24 cellular contexts compared by ENCODE assay signal in genomic region chr10:112739219-112739969, GRCh38.
DNase-seq lines count a peak whose midpoint lies in the region; ATAC-seq, FAIRE-seq and TF ChIP-seq lines count a peak whose summit lies in the region.
"Had no signal": no experiment of that assay in that cellular context is flagged by ENCODE, and none has a peak within 500 bp of the region (broad histone marks: within the 10 kb centered on the region; RNA-seq: fewer than 3 reads in every experiment).

No MANE protein-coding gene starts in this region.

- WGBS in endodermal cell (ENCODE audit: insufficient coverage in 1 of 2, insufficient read length in 1 of 2), 2 experiments = 96% methylated on average over 3 to 4 of the region's 4 CpGs
- WGBS in HepG2 (ENCODE audit: low lambda C conversion rate) = 2% methylated on average over 4 of the region's 4 CpGs

- in situ Hi-C loops in HepG2 (cut with HindIII; ENCODE audit: extremely low pct_ligation_motif_present, low pct_unique_long_range_greater_than_20kb) = no loop called here

- peak; percentile 91 for FAIRE-seq in HepG2 (lab: Jason Lieb, UNC)
- FAIRE-seq: G401.6, GM12892, GM18507 had no signal

- H3K4me3 ChIP-seq in endodermal cell (ENCODE audit: low read length) = no peak overlapping the region
- H3K4me3 ChIP-seq in HepG2 (replicated peaks in 1 of 3; ENCODE audit: insufficient read depth in 1 of 3, low read depth in 2 of 3, low read length in 3 of 3) = peak overlapping the region in 1 of 3 experiments; percentile 32; a peak in 1 of 6 replicates
- H3K4me3 ChIP-seq in neural progenitor cell = no peak overlapping the region

- H3K27ac ChIP-seq in endodermal cell (ENCODE audit: low read depth, low read length) (peak overlapping the region; percentile 42), HepG2 (ENCODE audit: extremely low read length, insufficient read depth, low read length) (peak overlapping the region; percentile 92), neural progenitor cell (no peak overlapping the region)

- H3K9ac ChIP-seq in endodermal cell (ENCODE audit: extremely low read depth, low read length, poor library complexity, severe bottlenecking) (no peak overlapping the region), HepG2 (ENCODE audit: insufficient read depth, low read depth, low read length) (peak overlapping the region; percentile 71), neural progenitor cell (no peak overlapping the region)

- H3K4me2 ChIP-seq in HepG2 (ENCODE audit: low read depth, low read length) (peak overlapping the region; percentile 60), neural progenitor cell (peak overlapping the region; percentile 12)

- no TSS peak for BruUV-seq in HepG2 (replicated peaks; lab: Mats Ljungman, UMichigan)

- H3K36me3 ChIP-seq in endodermal cell (ENCODE audit: control insufficient read depth, insufficient read depth, low read length) (no peaks in the 10 kb centered on the region), HepG2 (replicated peaks in 1 of 2; ENCODE audit: control insufficient read depth in 1 of 2, insufficient read depth in 2 of 2, low read length in 2 of 2) (no peaks in the 10 kb centered on the region), neural progenitor cell (no peaks in the 10 kb centered on the region)

- TF ChIP-seq EP300 in HepG2 (IDR thresholded peaks at IDR 0.05; ENCODE audit: low read depth in 2 of 2, low read length in 2 of 2) = peak; percentile 97 to 99
- peak; percentile 95 for TF ChIP-seq EP300 in HepG2 (CRISPR knock-in tag; IDR thresholded peaks at IDR 0.05; ENCODE audit: borderline replicate concordance)

- H3K36me3 Mint-ChIP-seq in endodermal cell (ENCODE audit: low read depth) (peaks cover 2% of the 10 kb centered on the region), neural progenitor cell (no peaks in the 10 kb centered on the region)

- H3K27me3 ChIP-seq in endodermal cell (ENCODE audit: control insufficient read depth, insufficient read depth, low read length, poor library complexity, severe bottlenecking) (no peaks in the 10 kb centered on the region), HepG2 (ENCODE audit: control insufficient read depth in 1 of 2, insufficient read depth in 2 of 2, low read length in 2 of 2) (no peaks in the 10 kb centered on the region), neural progenitor cell (no peaks in the 10 kb centered on the region)

- H3K4me3 Mint-ChIP-seq in endodermal cell = no peak overlapping the region
- H3K4me3 Mint-ChIP-seq in neural progenitor cell = no peak overlapping the region
- H3K4me3 Mint-ChIP-seq: CD8-positive, alpha-beta memory T cell had no signal

- peaks cover 4% of the 10 kb centered on the region for H3K4me1 ChIP-seq in endodermal cell (ENCODE audit: control insufficient read depth, insufficient read depth, low read length)
- peaks cover 70% of the 10 kb centered on the region for H3K4me1 ChIP-seq in HepG2 (ENCODE audit: insufficient read depth, low read length)
- peaks cover 24% of the 10 kb centered on the region for H3K4me1 ChIP-seq in neural progenitor cell

- H3F3A ChIP-seq in neural progenitor cell (ENCODE audit: low read depth) = no peaks in the 10 kb centered on the region

- H3K79me2 ChIP-seq in HepG2 (ENCODE audit: insufficient read depth, low read length) = no peaks in the 10 kb centered on the region
- H3K79me2 ChIP-seq in neural progenitor cell (ENCODE audit: low read depth) = no peaks in the 10 kb centered on the region

- intact Hi-C loops in HepG2 (cut with micrococcal nuclease; ENCODE audit: unreplicated experiment) = loop anchor here (1.0 to 5.0 kb wide), 2 partner anchors 11 to 177 kb away; no protein-coding TSS in a partner anchor

- no peaks in the 10 kb centered on the region for H3K9me3 ChIP-seq in endodermal cell (ENCODE audit: control insufficient read depth, low read length)
- H3K9me3 ChIP-seq in HepG2 (ENCODE audit: low read length) = no peaks in the 10 kb centered on the region
- no peaks in the 10 kb centered on the region for H3K9me3 ChIP-seq in neural progenitor cell (ENCODE audit: low read depth)

- H3K27me3 Mint-ChIP-seq in endodermal cell (ENCODE audit: insufficient read depth) (no peaks in the 10 kb centered on the region), neural progenitor cell (ENCODE audit: insufficient read depth, low read depth) (peaks cover 3% of the 10 kb centered on the region)
- H3K27me3 Mint-ChIP-seq: CD8-positive, alpha-beta memory T cell had no signal

- peak; percentile 96 for ATAC-seq in HepG2
- no peak for ATAC-seq in stimulated activated naive CD8-positive, alpha-beta T cell treated with anti-CD3 and anti-CD28 coated beads, Interleukin-15, Interleukin-2, amounts not matched to agents 100 U/mL and 50 U/mL, for 24 hours
- ATAC-seq: HCT116 had no signal

- no peaks in the 10 kb centered on the region for H4K20me1 ChIP-seq in HepG2 (ENCODE audit: insufficient read depth, low read length)
- H4K20me1 ChIP-seq in neural progenitor cell (ENCODE audit: low read depth) = no peaks in the 10 kb centered on the region

- POLR2A ChIA-PET in HepG2 (lab: Yijun Ruan, JAX) = interaction anchor here (0.6 to 4.6 kb wide), 10 partner anchors 10 to 211 kb away, joined by 3 to 31 read pairs (median 8); partner anchors contain the start of gene TCF7L2

- H2AFZ ChIP-seq in HepG2 (ENCODE audit: low read length) (no peak overlapping the region), neural progenitor cell (replicated peaks) (no peak overlapping the region)

- H3K27ac Mint-ChIP-seq in endodermal cell = no peak overlapping the region
- H3K27ac Mint-ChIP-seq in neural progenitor cell = peak overlapping the region; percentile 39
- H3K27ac Mint-ChIP-seq: CD8-positive, alpha-beta memory T cell had no signal

- peak; percentile 43 for DNase-seq in HuH-7 (ENCODE audit: low spot score)
- no peak for DNase-seq in endodermal cell
- peak; percentile 99 for DNase-seq in HepG2 (ENCODE audit: low spot score)
- no peak for DNase-seq in neural progenitor cell (ENCODE audit: low spot score)
- no peak for DNase-seq in stimulated activated naive CD8-positive, alpha-beta T cell treated with anti-CD3 and anti-CD28 coated beads, Interleukin-15, Interleukin-2, amounts not matched to agents 100 U/mL and 50 U/mL, for 24 hours
- no peak for DNase-seq in SW480 (ENCODE audit: low spot score)
- DNase-seq in kidney glomerular epithelial cell (lab: John Stamatoyannopoulos, UW) = no peak
- DNase-seq in cerebellar nuclear complex (lab: John Stamatoyannopoulos, UW) = no peak
- DNase-seq: AML-193; C1 segment of cervical spinal cord; CD8-positive, alpha-beta memory T cell; GOT3; Karpas-422; NCI-H1694; NCI-H2081; NCI-H2171; NCI-H446; NCI-H526; OCI-M1; Right ventricle myocardium superior had no signal

- CTCF ChIA-PET in HepG2 (lab: Yijun Ruan, JAX; ENCODE audit: low intra/inter-chr PET ratio, low total read pairs) = no interaction called here

- TF ChIP-seq RAD21 in HepG2 (CRISPR knock-in tag; IDR thresholded peaks at IDR 0.05) = peak; percentile 36; the same call in 1 of the 2 replicates

- TF ChIP-seq POLR2A in HepG2 (IDR thresholded peaks at IDR 0.05; ENCODE audit: insufficient read depth in 1 of 2, low read depth in 2 of 2, low read length in 2 of 2) = peak in 1 of 2 experiments; percentile 28; a peak in 1 of 4 replicates

- no peaks in the 10 kb centered on the region for H3K9me3 Mint-ChIP-seq in endodermal cell
- no peaks in the 10 kb centered on the region for H3K9me3 Mint-ChIP-seq in neural progenitor cell
- H3K9me3 Mint-ChIP-seq: CD8-positive, alpha-beta memory T cell had no signal

- TF ChIP-seq CTCF in endodermal cell (conservative IDR thresholded peaks at IDR 0.05) (no peak), HepG2 (CRISPR knock-in tag; IDR thresholded peaks at IDR 0.05) (no peak), neural progenitor cell (IDR thresholded peaks at IDR 0.05) (no peak)

- H3K4me1 Mint-ChIP-seq in endodermal cell (peaks cover 46% of the 10 kb centered on the region), neural progenitor cell (peaks cover 49% of the 10 kb centered on the region)

TF ChIP-seq in HepG2, 621 proteins besides CTCF, POLR2A, EP300 and RAD21 (continues in another document):
- TF ChIP-seq ZNF460 (CRISPR knock-in tag; IDR thresholded peaks at IDR 0.05; ENCODE audit: borderline replicate concordance) (no peak; the same call in 1 of the 2 replicates), ATF7 (IDR thresholded peaks at IDR 0.05) (no peak), ATF7 (CRISPR knock-in tag; IDR thresholded peaks at IDR 0.05) (no peak), HOMEZ (CRISPR knock-in tag; IDR thresholded peaks at IDR 0.05; ENCODE audit: low read depth) (peak; percentile 95), SIX4 (CRISPR knock-in tag; IDR thresholded peaks at IDR 0.05) (peak; percentile 87), ZNF503 (CRISPR knock-in tag; IDR thresholded peaks at IDR 0.05) (peak; percentile 94), KDM2A (CRISPR knock-in tag; IDR thresholded peaks at IDR 0.05; ENCODE audit: borderline replicate concordance, low read depth) (no peak), JUND (CRISPR knock-in tag; IDR thresholded peaks at IDR 0.05) (peak; percentile 45; the same call in 1 of the 2 replicates), FOXA3 (CRISPR knock-in tag; IDR thresholded peaks at IDR 0.05) (peak; percentile 98), ZBTB8A (CRISPR knock-in tag; IDR thresholded peaks at IDR 0.05; ENCODE audit: borderline replicate concordance, low read depth) (no peak)

Comparison
In these comparisons a context has a peak if more than half of its experiments do, and no peak if none do; other contexts are left out.
1. DNase-seq: peak in HuH-7 (single experiment) and HepG2 (single experiment); none in endodermal cell (single experiment), neural progenitor cell (single experiment), stimulated activated naive CD8-positive, alpha-beta T cell treated with anti-CD3 and anti-CD28 coated beads, Interleukin-15, Interleukin-2, amounts not matched to agents 100 U/mL and 50 U/mL, for 24 hours (single experiment), SW480 (single experiment), kidney glomerular epithelial cell (single experiment) and cerebellar nuclear complex (0 of 2).